ENCODE assay signal across 1 cellular context in the genomic region with DNA sequence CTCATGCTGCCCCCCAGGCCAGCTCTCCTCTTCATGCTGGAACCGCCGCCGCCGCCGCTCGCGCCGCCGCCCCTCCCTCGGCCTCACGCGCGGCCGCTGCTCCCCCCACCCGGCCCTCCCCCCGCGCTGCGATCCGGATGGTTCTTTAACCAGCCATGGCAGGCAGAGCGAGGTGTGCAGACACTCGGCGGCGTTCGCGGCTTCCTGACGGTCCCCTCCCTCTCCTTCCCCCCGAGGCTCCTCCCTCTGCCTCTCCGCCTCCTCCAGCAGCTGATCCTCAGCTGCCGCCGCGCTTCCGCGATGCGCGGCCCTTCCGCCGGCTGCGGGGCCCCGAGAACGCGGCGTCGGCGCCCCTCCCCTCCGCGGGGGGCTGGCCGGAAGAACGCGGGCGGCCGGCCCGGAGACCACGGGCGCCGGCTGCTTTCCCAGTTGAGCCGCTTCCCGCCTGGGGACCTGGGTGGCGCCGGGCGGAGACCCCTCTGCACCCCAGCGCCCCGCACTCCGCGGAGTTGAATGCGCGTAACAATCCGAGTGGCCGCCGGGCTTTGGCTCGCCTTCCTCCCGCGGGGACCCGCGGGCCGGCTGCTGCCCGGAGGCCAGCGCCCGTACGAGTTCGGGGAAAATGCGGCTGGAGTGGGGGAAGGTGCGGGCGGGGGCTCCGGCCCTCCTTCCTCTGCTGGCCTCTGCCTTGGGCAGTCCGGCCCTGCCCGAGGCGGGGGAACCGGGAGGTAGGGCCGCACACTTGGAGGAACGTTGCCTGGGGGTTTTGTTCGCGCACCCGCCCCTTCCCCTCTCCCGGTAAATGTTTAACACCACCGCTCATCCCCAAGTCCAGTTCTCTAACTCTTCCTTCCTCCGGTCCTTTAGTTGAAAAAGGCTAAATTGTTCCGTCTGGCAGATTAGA.
TF ChIP-seq lines count a peak whose summit lies in the region.

A gene with protein sequence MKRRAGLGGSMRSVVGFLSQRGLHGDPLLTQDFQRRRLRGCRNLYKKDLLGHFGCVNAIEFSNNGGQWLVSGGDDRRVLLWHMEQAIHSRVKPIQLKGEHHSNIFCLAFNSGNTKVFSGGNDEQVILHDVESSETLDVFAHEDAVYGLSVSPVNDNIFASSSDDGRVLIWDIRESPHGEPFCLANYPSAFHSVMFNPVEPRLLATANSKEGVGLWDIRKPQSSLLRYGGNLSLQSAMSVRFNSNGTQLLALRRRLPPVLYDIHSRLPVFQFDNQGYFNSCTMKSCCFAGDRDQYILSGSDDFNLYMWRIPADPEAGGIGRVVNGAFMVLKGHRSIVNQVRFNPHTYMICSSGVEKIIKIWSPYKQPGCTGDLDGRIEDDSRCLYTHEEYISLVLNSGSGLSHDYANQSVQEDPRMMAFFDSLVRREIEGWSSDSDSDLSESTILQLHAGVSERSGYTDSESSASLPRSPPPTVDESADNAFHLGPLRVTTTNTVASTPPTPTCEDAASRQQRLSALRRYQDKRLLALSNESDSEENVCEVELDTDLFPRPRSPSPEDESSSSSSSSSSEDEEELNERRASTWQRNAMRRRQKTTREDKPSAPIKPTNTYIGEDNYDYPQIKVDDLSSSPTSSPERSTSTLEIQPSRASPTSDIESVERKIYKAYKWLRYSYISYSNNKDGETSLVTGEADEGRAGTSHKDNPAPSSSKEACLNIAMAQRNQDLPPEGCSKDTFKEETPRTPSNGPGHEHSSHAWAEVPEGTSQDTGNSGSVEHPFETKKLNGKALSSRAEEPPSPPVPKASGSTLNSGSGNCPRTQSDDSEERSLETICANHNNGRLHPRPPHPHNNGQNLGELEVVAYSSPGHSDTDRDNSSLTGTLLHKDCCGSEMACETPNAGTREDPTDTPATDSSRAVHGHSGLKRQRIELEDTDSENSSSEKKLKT (minus strand): TSS at position 176 of the 904 bp plus-strand sequence. CDS start 141 bp downstream, at position 35.

TF ChIP-seq in HepG2, 621 proteins besides CTCF, POLR2A, EP300 and RAD21 (continued from another document and continues in another):
- TF ChIP-seq ZNF276 (CRISPR knock-in tag; IDR thresholded peaks at IDR 0.05; ENCODE audit: low read depth) (0 out of 2 replicates have a peak, but pooled peaks have one; percentile 64), SAP130 (CRISPR knock-in tag; IDR thresholded peaks at IDR 0.05; ENCODE audit: low read depth) (peak; percentile 95), CHD4 (IDR thresholded peaks at IDR 0.05; ENCODE audit: borderline replicate concordance, low read length) (no peak), ZNF292 (CRISPR knock-in tag; IDR thresholded peaks at IDR 0.05; ENCODE audit: borderline replicate concordance, low read depth) (peak; percentile 55; the same call in 1 of the 2 replicates), MTA1 (CRISPR knock-in tag; IDR thresholded peaks at IDR 0.05; ENCODE audit: borderline replicate concordance) (peak; percentile 37; the same call in 1 of the 2 replicates), GATA4 (IDR thresholded peaks at IDR 0.05; ENCODE audit: borderline replicate concordance, low read depth) (0 out of 2 replicates have a peak, but pooled peaks have one; percentile 15), ZNF224 (CRISPR knock-in tag; IDR thresholded peaks at IDR 0.05) (0 out of 2 replicates have a peak, but pooled peaks have one; percentile 9), STAT5B (CRISPR knock-in tag; IDR thresholded peaks at IDR 0.05) (no peak), ZBED4 (CRISPR knock-in tag; IDR thresholded peaks at IDR 0.05; ENCODE audit: borderline replicate concordance) (0 out of 2 replicates have a peak, but pooled peaks have one; percentile 3), ZNF263 (CRISPR knock-in tag; IDR thresholded peaks at IDR 0.05) (peak; percentile 95), ZFY (CRISPR knock-in tag; IDR thresholded peaks at IDR 0.05) (peak; percentile 79), GFI1 (CRISPR knock-in tag; IDR thresholded peaks at IDR 0.05; ENCODE audit: borderline replicate concordance) (no peak), PATZ1 (CRISPR knock-in tag; IDR thresholded peaks at IDR 0.05) (peak; percentile 88), FOXJ3 (CRISPR knock-in tag; IDR thresholded peaks at IDR 0.05; ENCODE audit: borderline replicate concordance) (no peak), PRMT3 (CRISPR knock-in tag; IDR thresholded peaks at IDR 0.05; ENCODE audit: borderline replicate concordance, low read depth) (peak; percentile 36; the same call in 1 of the 2 replicates), NR1H2 (CRISPR knock-in tag; IDR thresholded peaks at IDR 0.05; ENCODE audit: borderline replicate concordance, low read depth) (no peak), ZNF230 (CRISPR knock-in tag; IDR thresholded peaks at IDR 0.05) (no peak)
- TF ChIP-seq, protein P1, sequence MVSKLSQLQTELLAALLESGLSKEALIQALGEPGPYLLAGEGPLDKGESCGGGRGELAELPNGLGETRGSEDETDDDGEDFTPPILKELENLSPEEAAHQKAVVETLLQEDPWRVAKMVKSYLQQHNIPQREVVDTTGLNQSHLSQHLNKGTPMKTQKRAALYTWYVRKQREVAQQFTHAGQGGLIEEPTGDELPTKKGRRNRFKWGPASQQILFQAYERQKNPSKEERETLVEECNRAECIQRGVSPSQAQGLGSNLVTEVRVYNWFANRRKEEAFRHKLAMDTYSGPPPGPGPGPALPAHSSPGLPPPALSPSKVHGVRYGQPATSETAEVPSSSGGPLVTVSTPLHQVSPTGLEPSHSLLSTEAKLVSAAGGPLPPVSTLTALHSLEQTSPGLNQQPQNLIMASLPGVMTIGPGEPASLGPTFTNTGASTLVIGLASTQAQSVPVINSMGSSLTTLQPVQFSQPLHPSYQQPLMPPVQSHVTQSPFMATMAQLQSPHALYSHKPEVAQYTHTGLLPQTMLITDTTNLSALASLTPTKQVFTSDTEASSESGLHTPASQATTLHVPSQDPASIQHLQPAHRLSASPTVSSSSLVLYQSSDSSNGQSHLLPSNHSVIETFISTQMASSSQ (IDR thresholded peaks at IDR 0.05; ENCODE audit: low read depth) = peak; percentile 80
- TF ChIP-seq, protein P1 (CRISPR knock-in tag; IDR thresholded peaks at IDR 0.05; ENCODE audit: borderline replicate concordance) = peak; percentile 71; the same call in 1 of the 2 replicates
- TF ChIP-seq, protein P2, sequence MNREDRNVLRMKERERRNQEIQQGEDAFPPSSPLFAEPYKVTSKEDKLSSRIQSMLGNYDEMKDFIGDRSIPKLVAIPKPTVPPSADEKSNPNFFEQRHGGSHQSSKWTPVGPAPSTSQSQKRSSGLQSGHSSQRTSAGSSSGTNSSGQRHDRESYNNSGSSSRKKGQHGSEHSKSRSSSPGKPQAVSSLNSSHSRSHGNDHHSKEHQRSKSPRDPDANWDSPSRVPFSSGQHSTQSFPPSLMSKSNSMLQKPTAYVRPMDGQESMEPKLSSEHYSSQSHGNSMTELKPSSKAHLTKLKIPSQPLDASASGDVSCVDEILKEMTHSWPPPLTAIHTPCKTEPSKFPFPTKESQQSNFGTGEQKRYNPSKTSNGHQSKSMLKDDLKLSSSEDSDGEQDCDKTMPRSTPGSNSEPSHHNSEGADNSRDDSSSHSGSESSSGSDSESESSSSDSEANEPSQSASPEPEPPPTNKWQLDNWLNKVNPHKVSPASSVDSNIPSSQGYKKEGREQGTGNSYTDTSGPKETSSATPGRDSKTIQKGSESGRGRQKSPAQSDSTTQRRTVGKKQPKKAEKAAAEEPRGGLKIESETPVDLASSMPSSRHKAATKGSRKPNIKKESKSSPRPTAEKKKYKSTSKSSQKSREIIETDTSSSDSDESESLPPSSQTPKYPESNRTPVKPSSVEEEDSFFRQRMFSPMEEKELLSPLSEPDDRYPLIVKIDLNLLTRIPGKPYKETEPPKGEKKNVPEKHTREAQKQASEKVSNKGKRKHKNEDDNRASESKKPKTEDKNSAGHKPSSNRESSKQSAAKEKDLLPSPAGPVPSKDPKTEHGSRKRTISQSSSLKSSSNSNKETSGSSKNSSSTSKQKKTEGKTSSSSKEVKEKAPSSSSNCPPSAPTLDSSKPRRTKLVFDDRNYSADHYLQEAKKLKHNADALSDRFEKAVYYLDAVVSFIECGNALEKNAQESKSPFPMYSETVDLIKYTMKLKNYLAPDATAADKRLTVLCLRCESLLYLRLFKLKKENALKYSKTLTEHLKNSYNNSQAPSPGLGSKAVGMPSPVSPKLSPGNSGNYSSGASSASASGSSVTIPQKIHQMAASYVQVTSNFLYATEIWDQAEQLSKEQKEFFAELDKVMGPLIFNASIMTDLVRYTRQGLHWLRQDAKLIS (CRISPR knock-in tag; IDR thresholded peaks at IDR 0.05) = no peak
- TF ChIP-seq, protein P3, sequence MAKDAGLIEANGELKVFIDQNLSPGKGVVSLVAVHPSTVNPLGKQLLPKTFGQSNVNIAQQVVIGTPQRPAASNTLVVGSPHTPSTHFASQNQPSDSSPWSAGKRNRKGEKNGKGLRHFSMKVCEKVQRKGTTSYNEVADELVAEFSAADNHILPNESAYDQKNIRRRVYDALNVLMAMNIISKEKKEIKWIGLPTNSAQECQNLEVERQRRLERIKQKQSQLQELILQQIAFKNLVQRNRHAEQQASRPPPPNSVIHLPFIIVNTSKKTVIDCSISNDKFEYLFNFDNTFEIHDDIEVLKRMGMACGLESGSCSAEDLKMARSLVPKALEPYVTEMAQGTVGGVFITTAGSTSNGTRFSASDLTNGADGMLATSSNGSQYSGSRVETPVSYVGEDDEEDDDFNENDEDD (CRISPR knock-in tag; IDR thresholded peaks at IDR 0.05; ENCODE audit: borderline replicate concordance) = peak; percentile 54; the same call in 1 of the 2 replicates
- TF ChIP-seq, protein P4, sequence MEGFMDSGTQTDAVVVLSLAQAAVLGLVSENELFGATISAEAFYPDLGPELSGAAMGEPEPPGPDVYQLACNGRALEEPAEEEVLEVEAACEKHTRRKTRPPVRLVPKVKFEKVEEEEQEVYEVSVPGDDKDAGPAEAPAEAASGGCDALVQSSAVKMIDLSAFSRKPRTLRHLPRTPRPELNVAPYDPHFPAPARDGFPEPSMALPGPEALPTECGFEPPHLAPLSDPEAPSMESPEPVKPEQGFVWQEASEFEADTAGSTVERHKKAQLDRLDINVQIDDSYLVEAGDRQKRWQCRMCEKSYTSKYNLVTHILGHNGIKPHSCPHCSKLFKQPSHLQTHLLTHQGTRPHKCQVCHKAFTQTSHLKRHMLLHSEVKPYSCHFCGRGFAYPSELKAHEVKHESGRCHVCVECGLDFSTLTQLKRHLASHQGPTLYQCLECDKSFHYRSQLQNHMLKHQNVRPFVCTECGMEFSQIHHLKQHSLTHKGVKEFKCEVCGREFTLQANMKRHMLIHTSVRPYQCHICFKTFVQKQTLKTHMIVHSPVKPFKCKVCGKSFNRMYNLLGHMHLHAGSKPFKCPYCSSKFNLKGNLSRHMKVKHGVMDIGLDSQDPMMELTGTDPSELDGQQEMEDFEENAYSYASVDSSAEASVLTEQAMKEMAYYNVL (CRISPR knock-in tag; IDR thresholded peaks at IDR 0.05; ENCODE audit: borderline replicate concordance) = no peak
